Comparison of ENCODE assay signal across 8 cellular contexts in the genomic region with DNA sequence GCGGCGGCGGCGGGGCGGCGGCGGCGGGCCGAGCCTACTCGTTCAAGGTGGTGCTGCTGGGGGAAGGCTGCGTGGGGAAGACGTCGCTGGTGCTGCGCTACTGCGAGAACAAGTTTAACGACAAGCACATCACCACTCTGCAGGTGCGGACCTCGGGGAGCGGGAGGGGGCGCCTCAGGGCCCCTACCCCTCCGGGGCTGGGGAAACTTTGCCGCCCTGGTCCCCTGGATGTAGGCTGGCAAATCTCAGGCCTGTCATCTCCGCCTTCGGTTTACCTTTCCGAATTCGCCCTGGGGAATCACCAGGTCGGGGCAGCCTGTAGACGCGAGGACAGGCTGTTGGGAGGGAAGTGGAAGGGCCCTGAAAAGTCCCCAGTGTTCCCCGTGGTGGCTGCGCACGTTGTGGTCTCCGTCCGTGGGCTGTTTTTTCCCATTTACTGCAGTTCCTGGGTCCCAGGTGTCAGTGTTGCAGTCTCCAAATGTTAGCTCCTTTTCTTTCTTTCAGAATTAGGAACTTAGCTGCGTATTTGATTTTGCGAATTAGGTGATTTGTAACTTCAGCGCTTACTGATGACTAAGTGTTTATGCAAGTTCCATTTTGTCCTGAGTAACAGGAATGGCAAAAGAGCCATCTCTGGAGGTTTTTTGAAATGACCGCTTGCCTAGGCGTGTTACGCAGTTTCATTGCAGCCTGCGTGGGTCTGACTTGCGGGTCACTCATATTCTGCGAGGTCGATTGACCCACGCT. TPM values are rescaled to one million over a fixed set of nuclear protein-coding genes. Genes with fewer than 3 reads are reported as not detected.
DNase-seq lines count a peak whose midpoint lies in the region; ATAC-seq and TF ChIP-seq lines count a peak whose summit lies in the region.

No MANE protein-coding gene starts in this region.

- H3K27ac Mint-ChIP-seq in activated naive CD8-positive, alpha-beta T cell, result peak overlapping the region; percentile 98

- H3K9me3 ChIP-seq in left ventricle myocardium inferior (replicated peaks) (peaks cover 24% of the 10 kb centered on the region), prostate gland (no peaks in the 10 kb centered on the region)

- TF ChIP-seq POLR2A in prostate gland (IDR thresholded peaks at IDR 0.05), result no peak

- H3K27ac ChIP-seq in left ventricle myocardium inferior (replicated peaks) (peak overlapping the region; percentile 94), prostate gland (peak overlapping the region; percentile 93 to 94)

- DNase-seq in AG08396 (ENCODE audit: low spot score), result peak; percentile 62
- peak; percentile 50 for DNase-seq in RPMI8226
- DNase-seq in left ventricle myocardium inferior, result no peak
- peak; percentile 25 for DNase-seq in prostate gland (ENCODE audit: low spot score)
- DNase-seq in ureter (ENCODE audit: low spot score), result peak; percentile 53

- peaks cover 27% of the 10 kb centered on the region for H3K36me3 Mint-ChIP-seq in activated naive CD8-positive, alpha-beta T cell

- H3K4me3 Mint-ChIP-seq in activated naive CD8-positive, alpha-beta T cell, result peak overlapping the region; percentile 97

- under 1% methylated on average over 43 of the region's 45 CpGs for WGBS in prostate gland

- intact Hi-C loops in left ventricle myocardium inferior (cut with micrococcal nuclease) (loop anchor here (10.0 kb wide), 1 partner anchor 111 kb away; no protein-coding TSS in a partner anchor), prostate gland (cut with DNase I) (loop anchor here (1.0 kb wide), 1 partner anchor 84 kb away; the partner anchor contains the start of gene TBC1D15)

- no peaks in the 10 kb centered on the region for H3K27me3 Mint-ChIP-seq in activated naive CD8-positive, alpha-beta T cell

- H3K27me3 ChIP-seq in left ventricle myocardium inferior (ENCODE audit: low read depth) (no peaks in the 10 kb centered on the region), prostate gland (replicated peaks; ENCODE audit: insufficient read depth) (no peaks in the 10 kb centered on the region)

- H3K36me3 ChIP-seq in left ventricle myocardium inferior (peaks cover 29% of the 10 kb centered on the region), prostate gland (no peaks in the 10 kb centered on the region)

- TF ChIP-seq CTCF in left ventricle myocardium inferior (IDR thresholded peaks at IDR 0.05; ENCODE audit: borderline replicate concordance) (no peak), prostate gland (IDR thresholded peaks at IDR 0.05) (no peak)

- H3K4me1 ChIP-seq in left ventricle myocardium inferior (peaks cover 52% of the 10 kb centered on the region), prostate gland (replicated peaks) (no peaks in the 10 kb centered on the region)

- H3K4me3 ChIP-seq in left ventricle myocardium inferior (peak overlapping the region; percentile 89), prostate gland (peak overlapping the region; percentile 76 to 78)

- H3K4me1 Mint-ChIP-seq in activated naive CD8-positive, alpha-beta T cell (ENCODE audit: low read depth), result peaks cover 46% of the 10 kb centered on the region

- H3K9me3 Mint-ChIP-seq in activated naive CD8-positive, alpha-beta T cell (ENCODE audit: low read depth), result peaks cover 5% of the 10 kb centered on the region

- peak; percentile 44 for ATAC-seq in GM18867 (IDR thresholded peaks at IDR 0.05; ENCODE audit: unreplicated experiment)
- ATAC-seq in HG03095 (IDR thresholded peaks at IDR 0.05; ENCODE audit: unreplicated experiment), result peak; percentile 41

RNA-seq across cellular contexts. Expression of gene RAB21, which starts 0.7 kb away (rescaled TPM):
- 170 TPM for total RNA-seq in left ventricle myocardium inferior
- total RNA-seq in prostate gland, result 10 to 100 TPM; 20.8 to 23.7 TPM
- total RNA-seq in ureter, result 82.8 TPM
